ENCODE assay signal across 13 cellular contexts in genomic region chr5:7794301-7794700, GRCh38. TPM values are rescaled to one million over a fixed set of nuclear protein-coding genes. Genes with fewer than 3 reads are reported as not detected.
A peak's percentile ranks its signal among the peaks of the same experiment; 100 is the strongest.
DNase-seq lines count a peak whose midpoint lies in the region; ATAC-seq, FAIRE-seq and TF ChIP-seq lines count a peak whose summit lies in the region.
"Had no signal": no experiment of that assay in that cellular context is flagged by ENCODE, and none has a peak within 500 bp of the region (broad histone marks: within the 10 kb centered on the region; RNA-seq: fewer than 3 reads in every experiment).

No MANE protein-coding gene starts in this region.

- DNase-seq in dorsolateral prefrontal cortex = peak in 1 of 10 donors; percentile 47
- no peak for DNase-seq in pancreas
- DNase-seq in effector CD4-positive, alpha-beta T cell = no peak
- DNase-seq in OCI-M2 (lab: John Stamatoyannopoulos, UW; ENCODE audit: unreplicated experiment) = no peak
- DNase-seq in H4 (ENCODE audit: low spot score) = no peak
- DNase-seq: activated T-cell treated with anti-CD3 and anti-CD28 coated beads, Interleukin-2, amount 50 U/mL, for 72 hours; Karpas-422; naive B cell; stimulated activated CD4-positive, alpha-beta T cell treated with anti-CD3 and anti-CD28 coated beads, Interleukin-2, amount 100 ng/mL, for 24 hours; T-helper 17 cell had no signal

- WGBS in pancreas, 2 donors = 47 to 51% methylated on average over 4 of the region's 4 CpGs

- no peaks in the 10 kb centered on the region for H3K36me3 ChIP-seq in pancreas

- H3K4me1 ChIP-seq in pancreas = no peaks in the 10 kb centered on the region

- intact Hi-C loops in dorsolateral prefrontal cortex (cut with DNase I) = no loop called here
- intact Hi-C loops in pancreas (cut with DNase I) = no loop called here

- H3K27me3 ChIP-seq in dorsolateral prefrontal cortex (no peaks in the 10 kb centered on the region), pancreas (no peaks in the 10 kb centered on the region)

- peak overlapping the region in 53 of 59 donors; percentile 15 to 92 (median 77) for H3K27ac ChIP-seq in dorsolateral prefrontal cortex
- no peak overlapping the region for H3K27ac ChIP-seq in pancreas

- H3K4me3 ChIP-seq in dorsolateral prefrontal cortex = no peak overlapping the region
- no peak overlapping the region for H3K4me3 ChIP-seq in pancreas

- TF ChIP-seq POLR2A in GM18505 (IDR thresholded peaks at IDR 0.05; ENCODE audit: borderline replicate concordance, extremely low read depth, insufficient read depth, insufficient read length) = no peak

- ATAC-seq in GM18505 (IDR thresholded peaks at IDR 0.05; ENCODE audit: unreplicated experiment) (peak; percentile 88), GM21526 (IDR thresholded peaks at IDR 0.05; ENCODE audit: low FRiP score, unreplicated experiment) (peak; percentile 79), HG03095 (IDR thresholded peaks at IDR 0.05; ENCODE audit: unreplicated experiment) (peak; percentile 87), pancreas (no peak)
- ATAC-seq: activated T-cell treated with anti-CD3 and anti-CD28 coated beads, Interleukin-2, amount 50 U/mL, for 72 hours; T-helper 17 cell had no signal

- FAIRE-seq in pancreas (lab: Jason Lieb, UNC) = no peak

- no peaks in the 10 kb centered on the region for H3K9me3 ChIP-seq in pancreas

- no peak for TF ChIP-seq CTCF in dorsolateral prefrontal cortex (IDR thresholded peaks at IDR 0.05 in 54 of 56, conservative IDR thresholded peaks at IDR 0.05 in 2 of 56; ENCODE audit: low read depth in 1 of 56, partially characterized antibody in 56 of 56)
- TF ChIP-seq CTCF in pancreas (IDR thresholded peaks at IDR 0.05) = no peak

RNA-seq across cellular contexts. Expression of gene CFAP90, which starts 56.6 kb away (rescaled TPM):
- total RNA-seq in dorsolateral prefrontal cortex (10 to 100 TPM in 10 of 120 experiments, 1 to 10 TPM in 110; 2.5 to 20.4 (median 6.8) TPM), pancreas (1 to 10 TPM in 3 of 6 donors, under 1 TPM in 3; 0.61 to 1.7 (median 1.1) TPM)
- 1 to 10 TPM; 2.1 to 7.4 TPM for polyA plus RNA-seq in pancreas
- not detected in 2 replicates for total RNA-seq in H4 (2014; rRNA removed; shearing (Covaris generic))
- total RNA-seq: activated T-cell treated with anti-CD3 and anti-CD28 coated beads, Interleukin-2, amount 50 U/mL, for 72 hours; T-helper 17 cell had no signal

Comparison
In these comparisons a context has a peak if more than half of its experiments do, and no peak if none do; other contexts are left out.
1. ATAC-seq: peak in GM18505 (single experiment), GM21526 (single experiment) and HG03095 (single experiment); none in pancreas (0 of 4).
2. H3K27ac ChIP-seq: peak in dorsolateral prefrontal cortex (53 of 59); none in pancreas (0 of 4).